ENCODE assay signal across 19 cellular contexts in the genomic region with DNA sequence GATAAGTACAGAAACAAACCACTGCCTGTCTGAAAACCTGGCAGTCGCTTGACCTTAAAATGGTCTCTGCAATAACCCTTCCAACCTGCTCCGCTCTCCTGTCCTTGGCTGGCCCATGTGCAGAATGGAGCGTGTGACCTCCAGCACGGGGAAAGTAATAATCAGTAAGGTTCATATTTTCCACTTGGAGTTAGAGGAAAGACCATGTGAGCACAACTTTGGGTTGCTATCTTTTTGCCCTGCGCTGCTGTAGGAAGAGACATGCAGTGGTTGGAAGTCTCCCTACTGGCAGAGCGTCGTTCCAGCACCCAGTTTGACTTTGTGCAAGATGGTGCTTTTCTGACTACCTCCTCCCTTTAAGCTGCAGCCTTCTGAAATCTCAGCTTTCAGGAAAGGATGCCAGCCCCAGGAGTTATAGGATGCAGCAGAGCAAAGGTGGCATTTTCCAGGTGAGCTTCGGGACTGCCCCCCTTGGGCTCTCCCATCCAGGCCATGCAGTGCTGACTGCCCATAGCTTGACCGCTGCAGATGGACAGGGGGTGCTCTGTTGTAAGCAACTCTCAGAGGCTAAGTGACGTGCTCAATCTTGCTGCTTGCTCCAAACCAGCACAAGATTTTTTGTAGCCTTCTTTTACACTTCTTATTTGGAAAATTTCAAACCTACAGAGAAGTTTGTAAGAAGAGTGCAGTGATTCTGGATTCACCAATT.
DNase-seq lines count a peak whose midpoint lies in the region; ATAC-seq, FAIRE-seq and TF ChIP-seq lines count a peak whose summit lies in the region.
"Had no signal": no experiment of that assay in that cellular context is flagged by ENCODE, and none has a peak within 500 bp of the region (broad histone marks: within the 10 kb centered on the region; RNA-seq: fewer than 3 reads in every experiment).

No MANE protein-coding gene starts in this region.

- no peak overlapping the region for H3K9ac ChIP-seq in K562 (ENCODE audit: insufficient read depth in 1 of 2, low read depth in 2 of 2, low read length in 2 of 2)

- TF ChIP-seq EP300 in K562 (IDR thresholded peaks at IDR 0.05; ENCODE audit: low read length), result no peak

- no peak overlapping the region for H3K27ac ChIP-seq in A673 (ENCODE audit: low read depth, low read length, poor library complexity, severe bottlenecking)
- peak overlapping the region; percentile 17; the same call in 1 of the 2 replicates for H3K27ac ChIP-seq in HEK293 (ENCODE audit: extremely low read depth, low read depth, low read length)
- H3K27ac ChIP-seq in K562 (ENCODE audit: extremely low read depth, low read depth, low read length), result no peak overlapping the region
- no peak overlapping the region for H3K27ac ChIP-seq in right cardiac atrium (ENCODE audit: low read length)
- H3K27ac ChIP-seq: Peyer's patch, skin epidermis, thoracic aorta had no signal

- ATAC-seq in K562 (peak; percentile 25; the same call in 1 of the 3 replicates), right cardiac atrium (peak; percentile 38 to 69), HG03159 (IDR thresholded peaks at IDR 0.05; ENCODE audit: unreplicated experiment) (no peak), T-helper 17 cell (no peak)

- H3K27ac Mint-ChIP-seq in T-helper 17 cell, result no peak overlapping the region

- in situ Hi-C loops in K562 (cut with MboI), result no loop called here

- CTCF ChIA-PET in A673 (lab: Charles Lee) (interaction anchor here (0.6 kb wide), 1 partner anchor 165 kb away, joined by 3 read pairs; no protein-coding TSS in a partner anchor), HEK293 (lab: Yijun Ruan, JAX) (interaction anchor here (0.7 to 3.0 kb wide), 3 partner anchors 132 to 285 kb away, joined by 3 to 10 read pairs (median 3); no protein-coding TSS in a partner anchor), K562 (lab: Yijun Ruan, JAX; ENCODE audit: low intra/inter-chr PET ratio) (no interaction called here)

- peaks cover 12% of the 10 kb centered on the region for H3K4me1 Mint-ChIP-seq in T-helper 17 cell

- no peak for FAIRE-seq in K562 (lab: Jason Lieb, UNC)
- FAIRE-seq: colon, HTR-8/SVneo had no signal

- BruUV-seq in A673 (replicated peaks; lab: Mats Ljungman, UMichigan), result no TSS peak
- no TSS peak for BruUV-seq in K562 (replicated peaks; lab: Mats Ljungman, UMichigan)

- POLR2A ChIA-PET in A673 (lab: Charles Lee; ENCODE audit: low non-redundant PET), result no interaction called here
- POLR2A ChIA-PET in HEK293 (lab: Yijun Ruan, JAX), result no interaction called here
- POLR2A ChIA-PET in K562 (lab: Yijun Ruan, JAX), result no interaction called here

- no peak for TF ChIP-seq POLR2A in K562 (conservative IDR thresholded peaks at IDR 0.05)

- DNase-seq in A673 (ENCODE audit: low spot score) (peak; percentile 44), K562 (ENCODE audit: extremely low read depth in 1 of 4, low spot score in 3 of 4) (no peak), right cardiac atrium (peak in 2 of 3 donors; percentile 24 to 54), hypothalamus (lab: John Stamatoyannopoulos, UW) (no peak), T-helper 17 cell (no peak), NCI-H446 (lab: John Stamatoyannopoulos, UW) (no peak)
- DNase-seq: amniotic stem cell; NCI-H1930; NCI-H748 treated with DMSO at 0.1 percent for 48 hours; occipital lobe; stimulated activated CD4-positive, alpha-beta T cell treated with anti-CD3 and anti-CD28 coated beads, Interleukin-4, amount 100 ng/mL, for 24 hours; stimulated activated CD8-positive, alpha-beta memory T cell treated with anti-CD3 and anti-CD28 coated beads, Interleukin-4, amount 100 ng/mL, for 48 hours had no signal

- intact Hi-C loops in A673 (cut with micrococcal nuclease; ENCODE audit: unreplicated experiment) (loop anchor here (5.0 to 10.0 kb wide), 2 partner anchors 122 to 230 kb away; a partner anchor contains a TSS), K562 (cut with micrococcal nuclease) (no loop called here), right cardiac atrium (cut with DNase I) (loop anchor here in 2 of 4 donors (5.0 to 10.0 kb wide), 4 partner anchors 122 to 232 kb away; a partner anchor contains a TSS)

- no peaks in the 10 kb centered on the region; the same call in 1 of the 2 replicates for H4K20me1 ChIP-seq in K562 (replicated peaks; ENCODE audit: control insufficient read depth, insufficient read depth, low read length)

- no peak for TF ChIP-seq CTCF in A673 (conservative IDR thresholded peaks at IDR 0.05; ENCODE audit: low read depth, low read length)
- TF ChIP-seq CTCF in HEK293 (tag by site-specific recombination; IDR thresholded peaks at IDR 0.05), result 0 out of 2 replicates have a peak, but pooled peaks have one; percentile 10
- no peak for TF ChIP-seq CTCF in K562 (IDR thresholded peaks at IDR 0.05 in 2 of 3, conservative IDR thresholded peaks at IDR 0.05 in 1 of 3; ENCODE audit: insufficient read depth in 2 of 3, low read depth in 1 of 3, low read length in 3 of 3)

- H3K4me3 ChIP-seq in A673 (ENCODE audit: low read depth, low read length, poor library complexity, severe bottlenecking) (no peak overlapping the region), HEK293 (ENCODE audit: low read depth, low read length) (no peak overlapping the region), K562 (no peak overlapping the region), right cardiac atrium (ENCODE audit: low read length) (no peak overlapping the region)
- H3K4me3 ChIP-seq: Peyer's patch, skin epidermis, thoracic aorta had no signal

- no peaks in the 10 kb centered on the region for H3K27me3 Mint-ChIP-seq in T-helper 17 cell

- no peak overlapping the region for H3K4me3 Mint-ChIP-seq in T-helper 17 cell

- no peak overlapping the region for H3K4me2 ChIP-seq in K562 (ENCODE audit: insufficient read depth, low read length)

- no peaks in the 10 kb centered on the region for H3K9me1 ChIP-seq in K562 (ENCODE audit: control insufficient read depth, insufficient read depth, low read length)

- H3K4me1 ChIP-seq in A673 (ENCODE audit: insufficient read depth, low read length, poor library complexity, severe bottlenecking) (peaks cover 19% of the 10 kb centered on the region), HEK293 (ENCODE audit: control insufficient read depth, insufficient read depth, low read length) (peaks cover 13% of the 10 kb centered on the region), K562 (replicated peaks in 1 of 2; ENCODE audit: control insufficient read depth in 2 of 2, insufficient read depth in 2 of 2, low read length in 2 of 2) (no peaks in the 10 kb centered on the region), right cardiac atrium (ENCODE audit: control insufficient read depth, insufficient read depth, low read length) (peaks cover 2% of the 10 kb centered on the region)

- no peak overlapping the region for H2AFZ ChIP-seq in K562 (ENCODE audit: low read depth, low read length)

- H3K27me3 ChIP-seq in A673 (replicated peaks; ENCODE audit: insufficient read depth, low read depth, low read length, poor library complexity) (no peaks in the 10 kb centered on the region), K562 (ENCODE audit: control insufficient read depth in 2 of 2, insufficient read depth in 2 of 2, low read length in 2 of 2) (peaks cover 28 to 67% of the 10 kb centered on the region in 2 experiments), right cardiac atrium (ENCODE audit: control insufficient read depth, insufficient read depth) (no peaks in the 10 kb centered on the region)
- H3K27me3 ChIP-seq: Peyer's patch had no signal

- H3K79me2 ChIP-seq in K562 (ENCODE audit: control insufficient read depth, insufficient read depth, low read length), result no peaks in the 10 kb centered on the region

- peaks cover 5% of the 10 kb centered on the region for H3K36me3 Mint-ChIP-seq in T-helper 17 cell (ENCODE audit: low read depth)

- H3K9me3 ChIP-seq in A673 (ENCODE audit: low read depth, low read length, poor library complexity, severe bottlenecking) (no peaks in the 10 kb centered on the region), HEK293 (ENCODE audit: control insufficient read depth, insufficient read depth, low read depth, low read length) (no peaks in the 10 kb centered on the region), K562 (replicated peaks; ENCODE audit: control insufficient read depth, insufficient read depth, low read depth, low read length) (no peaks in the 10 kb centered on the region), right cardiac atrium (ENCODE audit: control insufficient read depth, low read length) (no peaks in the 10 kb centered on the region), T-helper 17 cell (ENCODE audit: control insufficient read depth, low read length, poor library complexity, severe bottlenecking) (no peaks in the 10 kb centered on the region)
- H3K9me3 ChIP-seq: Peyer's patch, thoracic aorta had no signal

- WGBS in K562 (ENCODE audit: insufficient coverage, low coverage, missing lambda C conversion rate), result 3% methylated on average over 10 of the region's 10 CpGs
- WGBS in right cardiac atrium, result 57% methylated on average over 10 of the region's 10 CpGs

- no peak for TF ChIP-seq RAD21 in K562 (CRISPR knock-in tag; conservative IDR thresholded peaks at IDR 0.05 in 1 of 2, IDR thresholded peaks at IDR 0.05 in 1 of 2)

- no peaks in the 10 kb centered on the region for H3K36me3 ChIP-seq in A673 (ENCODE audit: insufficient read depth, low read length, poor library complexity, severe bottlenecking)
- no peaks in the 10 kb centered on the region; a peak in 1 of 3 replicates for H3K36me3 ChIP-seq in HEK293 (ENCODE audit: control insufficient read depth in 2 of 2, insufficient read depth in 1 of 2, low read length in 2 of 2)
- H3K36me3 ChIP-seq in K562 (ENCODE audit: control insufficient read depth, insufficient read depth, low read length), result no peaks in the 10 kb centered on the region
- H3K36me3 ChIP-seq: Peyer's patch, thoracic aorta had no signal

TF ChIP-seq in HEK293, 187 proteins besides CTCF, POLR2A, EP300 and RAD21:
- no peak for TF ChIP-seq ZNF10 (tag by site-specific recombination; IDR thresholded peaks at IDR 0.05)
- 0 out of 2 replicates have a peak, but pooled peaks have one; percentile 69 for TF ChIP-seq ZNF600 (tag by site-specific recombination; IDR thresholded peaks at IDR 0.05)

TF ChIP-seq in K562, 482 proteins besides CTCF, POLR2A, EP300 and RAD21 (continues in another document):
- no peak for TF ChIP-seq ATF1 (CRISPR knock-in tag; IDR thresholded peaks at IDR 0.05)
- TF ChIP-seq ATF1 (tag; IDR thresholded peaks at IDR 0.05), result no peak
- TF ChIP-seq, protein P1, sequence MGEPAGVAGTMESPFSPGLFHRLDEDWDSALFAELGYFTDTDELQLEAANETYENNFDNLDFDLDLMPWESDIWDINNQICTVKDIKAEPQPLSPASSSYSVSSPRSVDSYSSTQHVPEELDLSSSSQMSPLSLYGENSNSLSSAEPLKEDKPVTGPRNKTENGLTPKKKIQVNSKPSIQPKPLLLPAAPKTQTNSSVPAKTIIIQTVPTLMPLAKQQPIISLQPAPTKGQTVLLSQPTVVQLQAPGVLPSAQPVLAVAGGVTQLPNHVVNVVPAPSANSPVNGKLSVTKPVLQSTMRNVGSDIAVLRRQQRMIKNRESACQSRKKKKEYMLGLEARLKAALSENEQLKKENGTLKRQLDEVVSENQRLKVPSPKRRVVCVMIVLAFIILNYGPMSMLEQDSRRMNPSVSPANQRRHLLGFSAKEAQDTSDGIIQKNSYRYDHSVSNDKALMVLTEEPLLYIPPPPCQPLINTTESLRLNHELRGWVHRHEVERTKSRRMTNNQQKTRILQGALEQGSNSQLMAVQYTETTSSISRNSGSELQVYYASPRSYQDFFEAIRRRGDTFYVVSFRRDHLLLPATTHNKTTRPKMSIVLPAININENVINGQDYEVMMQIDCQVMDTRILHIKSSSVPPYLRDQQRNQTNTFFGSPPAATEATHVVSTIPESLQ (CRISPR knock-in tag; IDR thresholded peaks at IDR 0.05), result no peak

Comparison
In these comparisons a context has a peak if more than half of its experiments do, and no peak if none do; other contexts are left out.
1. DNase-seq: peak in A673 (single experiment) and right cardiac atrium (2 of 3); none in K562 (0 of 4), hypothalamus (0 of 51), T-helper 17 cell (0 of 3) and NCI-H446 (0 of 2).
2. ATAC-seq: peak in K562 (single experiment) and right cardiac atrium (2 of 2); none in HG03159 (single experiment) and T-helper 17 cell (single experiment).